ENCODE assay signal across 1 cellular context in the genomic region with DNA sequence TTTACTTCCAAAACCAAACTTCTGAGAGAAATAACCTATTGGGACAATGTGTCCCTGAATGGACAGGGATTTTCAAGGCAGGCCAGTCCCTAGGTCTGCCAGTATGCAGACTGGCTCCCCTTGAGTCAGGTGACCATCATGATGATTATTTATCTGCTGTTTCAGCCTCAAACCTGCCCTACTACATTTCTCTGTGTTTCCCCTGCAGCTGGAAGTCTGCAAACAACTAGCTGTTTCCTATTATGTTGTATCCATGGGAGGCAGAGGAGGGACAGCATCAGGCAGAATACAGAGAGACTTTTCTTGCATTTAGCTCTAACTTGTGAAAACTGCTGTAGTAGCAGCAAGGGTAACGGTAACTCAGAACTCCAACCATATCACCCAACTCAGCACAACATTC.
TF ChIP-seq lines count a peak whose summit lies in the region.

No MANE protein-coding gene starts in this region.

TF ChIP-seq in GM23338, 12 proteins besides CTCF, POLR2A, EP300 and RAD21:
- TF ChIP-seq EZH2 (IDR thresholded peaks at IDR 0.05; ENCODE audit: low read depth, unreplicated experiment) (no peak), NANOG (IDR thresholded peaks at IDR 0.05; ENCODE audit: borderline replicate concordance) (no peak), POLR2AphosphoS5 (IDR thresholded peaks at IDR 0.05; ENCODE audit: low read depth) (no peak), EZH2phosphoT487 (IDR thresholded peaks at IDR 0.05; ENCODE audit: unreplicated experiment) (no peak), ZNF331 (CRISPR knock-in tag; IDR thresholded peaks at IDR 0.05; ENCODE audit: low read depth) (no peak)
- TF ChIP-seq, protein P1, sequence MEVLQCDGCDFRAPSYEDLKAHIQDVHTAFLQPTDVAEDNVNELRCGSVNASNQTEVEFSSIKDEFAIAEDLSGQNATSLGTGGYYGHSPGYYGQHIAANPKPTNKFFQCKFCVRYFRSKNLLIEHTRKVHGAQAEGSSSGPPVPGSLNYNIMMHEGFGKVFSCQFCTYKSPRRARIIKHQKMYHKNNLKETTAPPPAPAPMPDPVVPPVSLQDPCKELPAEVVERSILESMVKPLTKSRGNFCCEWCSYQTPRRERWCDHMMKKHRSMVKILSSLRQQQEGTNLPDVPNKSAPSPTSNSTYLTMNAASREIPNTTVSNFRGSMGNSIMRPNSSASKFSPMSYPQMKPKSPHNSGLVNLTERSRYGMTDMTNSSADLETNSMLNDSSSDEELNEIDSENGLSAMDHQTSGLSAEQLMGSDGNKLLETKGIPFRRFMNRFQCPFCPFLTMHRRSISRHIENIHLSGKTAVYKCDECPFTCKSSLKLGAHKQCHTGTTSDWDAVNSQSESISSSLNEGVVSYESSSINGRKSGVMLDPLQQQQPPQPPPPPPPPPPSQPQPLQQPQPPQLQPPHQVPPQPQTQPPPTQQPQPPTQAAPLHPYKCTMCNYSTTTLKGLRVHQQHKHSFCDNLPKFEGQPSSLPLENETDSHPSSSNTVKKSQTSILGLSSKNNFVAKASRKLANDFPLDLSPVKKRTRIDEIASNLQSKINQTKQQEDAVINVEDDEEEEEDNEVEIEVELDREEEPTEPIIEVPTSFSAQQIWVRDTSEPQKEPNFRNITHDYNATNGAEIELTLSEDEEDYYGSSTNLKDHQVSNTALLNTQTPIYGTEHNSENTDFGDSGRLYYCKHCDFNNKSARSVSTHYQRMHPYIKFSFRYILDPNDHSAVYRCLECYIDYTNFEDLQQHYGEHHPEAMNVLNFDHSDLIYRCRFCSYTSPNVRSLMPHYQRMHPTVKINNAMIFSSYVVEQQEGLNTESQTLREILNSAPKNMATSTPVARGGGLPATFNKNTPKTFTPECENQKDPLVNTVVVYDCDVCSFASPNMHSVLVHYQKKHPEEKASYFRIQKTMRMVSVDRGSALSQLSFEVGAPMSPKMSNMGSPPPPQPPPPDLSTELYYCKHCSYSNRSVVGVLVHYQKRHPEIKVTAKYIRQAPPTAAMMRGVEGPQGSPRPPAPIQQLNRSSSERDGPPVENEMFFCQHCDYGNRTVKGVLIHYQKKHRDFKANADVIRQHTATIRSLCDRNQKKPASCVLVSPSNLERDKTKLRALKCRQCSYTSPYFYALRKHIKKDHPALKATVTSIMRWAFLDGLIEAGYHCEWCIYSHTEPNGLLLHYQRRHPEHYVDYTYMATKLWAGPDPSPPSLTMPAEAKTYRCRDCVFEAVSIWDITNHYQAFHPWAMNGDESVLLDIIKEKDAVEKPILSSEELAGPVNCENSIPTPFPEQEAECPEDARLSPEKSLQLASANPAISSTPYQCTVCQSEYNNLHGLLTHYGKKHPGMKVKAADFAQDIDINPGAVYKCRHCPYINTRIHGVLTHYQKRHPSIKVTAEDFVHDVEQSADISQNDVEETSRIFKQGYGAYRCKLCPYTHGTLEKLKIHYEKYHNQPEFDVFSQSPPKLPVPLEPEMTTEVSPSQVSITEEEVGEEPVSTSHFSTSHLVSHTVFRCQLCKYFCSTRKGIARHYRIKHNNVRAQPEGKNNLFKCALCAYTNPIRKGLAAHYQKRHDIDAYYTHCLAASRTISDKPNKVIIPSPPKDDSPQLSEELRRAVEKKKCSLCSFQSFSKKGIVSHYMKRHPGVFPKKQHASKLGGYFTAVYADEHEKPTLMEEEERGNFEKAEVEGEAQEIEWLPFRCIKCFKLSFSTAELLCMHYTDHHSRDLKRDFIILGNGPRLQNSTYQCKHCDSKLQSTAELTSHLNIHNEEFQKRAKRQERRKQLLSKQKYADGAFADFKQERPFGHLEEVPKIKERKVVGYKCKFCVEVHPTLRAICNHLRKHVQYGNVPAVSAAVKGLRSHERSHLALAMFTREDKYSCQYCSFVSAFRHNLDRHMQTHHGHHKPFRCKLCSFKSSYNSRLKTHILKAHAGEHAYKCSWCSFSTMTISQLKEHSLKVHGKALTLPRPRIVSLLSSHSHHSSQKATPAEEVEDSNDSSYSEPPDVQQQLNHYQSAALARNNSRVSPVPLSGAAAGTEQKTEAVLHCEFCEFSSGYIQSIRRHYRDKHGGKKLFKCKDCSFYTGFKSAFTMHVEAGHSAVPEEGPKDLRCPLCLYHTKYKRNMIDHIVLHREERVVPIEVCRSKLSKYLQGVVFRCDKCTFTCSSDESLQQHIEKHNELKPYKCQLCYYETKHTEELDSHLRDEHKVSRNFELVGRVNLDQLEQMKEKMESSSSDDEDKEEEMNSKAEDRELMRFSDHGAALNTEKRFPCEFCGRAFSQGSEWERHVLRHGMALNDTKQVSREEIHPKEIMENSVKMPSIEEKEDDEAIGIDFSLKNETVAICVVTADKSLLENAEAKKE (CRISPR knock-in tag; IDR thresholded peaks at IDR 0.05): no peak
- TF ChIP-seq, protein P2, sequence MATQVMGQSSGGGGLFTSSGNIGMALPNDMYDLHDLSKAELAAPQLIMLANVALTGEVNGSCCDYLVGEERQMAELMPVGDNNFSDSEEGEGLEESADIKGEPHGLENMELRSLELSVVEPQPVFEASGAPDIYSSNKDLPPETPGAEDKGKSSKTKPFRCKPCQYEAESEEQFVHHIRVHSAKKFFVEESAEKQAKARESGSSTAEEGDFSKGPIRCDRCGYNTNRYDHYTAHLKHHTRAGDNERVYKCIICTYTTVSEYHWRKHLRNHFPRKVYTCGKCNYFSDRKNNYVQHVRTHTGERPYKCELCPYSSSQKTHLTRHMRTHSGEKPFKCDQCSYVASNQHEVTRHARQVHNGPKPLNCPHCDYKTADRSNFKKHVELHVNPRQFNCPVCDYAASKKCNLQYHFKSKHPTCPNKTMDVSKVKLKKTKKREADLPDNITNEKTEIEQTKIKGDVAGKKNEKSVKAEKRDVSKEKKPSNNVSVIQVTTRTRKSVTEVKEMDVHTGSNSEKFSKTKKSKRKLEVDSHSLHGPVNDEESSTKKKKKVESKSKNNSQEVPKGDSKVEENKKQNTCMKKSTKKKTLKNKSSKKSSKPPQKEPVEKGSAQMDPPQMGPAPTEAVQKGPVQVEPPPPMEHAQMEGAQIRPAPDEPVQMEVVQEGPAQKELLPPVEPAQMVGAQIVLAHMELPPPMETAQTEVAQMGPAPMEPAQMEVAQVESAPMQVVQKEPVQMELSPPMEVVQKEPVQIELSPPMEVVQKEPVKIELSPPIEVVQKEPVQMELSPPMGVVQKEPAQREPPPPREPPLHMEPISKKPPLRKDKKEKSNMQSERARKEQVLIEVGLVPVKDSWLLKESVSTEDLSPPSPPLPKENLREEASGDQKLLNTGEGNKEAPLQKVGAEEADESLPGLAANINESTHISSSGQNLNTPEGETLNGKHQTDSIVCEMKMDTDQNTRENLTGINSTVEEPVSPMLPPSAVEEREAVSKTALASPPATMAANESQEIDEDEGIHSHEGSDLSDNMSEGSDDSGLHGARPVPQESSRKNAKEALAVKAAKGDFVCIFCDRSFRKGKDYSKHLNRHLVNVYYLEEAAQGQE (IDR thresholded peaks at IDR 0.05; ENCODE audit: unreplicated experiment): no peak
